In genomic region chrX:39451061-39451460, GRCh38 we compare ENCODE assay signal across 24 cellular contexts.
"Had no signal": no experiment of that assay in that cellular context is flagged by ENCODE, and none has a peak within 500 bp of the region (broad histone marks: within the 10 kb centered on the region; RNA-seq: fewer than 3 reads in every experiment).

No MANE protein-coding gene starts in this region.

- H3K27me3 Mint-ChIP-seq: activated CD4-positive, alpha-beta T cell treated with anti-CD3 and anti-CD28 coated beads for 36 hours; activated naive CD4-positive, alpha-beta T cell treated with anti-CD3 and anti-CD28 coated beads, Interleukin-2, amount 10 ng/mL, durations not matched to agents 7 days and 5 days had no signal

- H3K36me3 Mint-ChIP-seq: activated naive CD4-positive, alpha-beta T cell treated with anti-CD3 and anti-CD28 coated beads, Interleukin-2, amount 10 ng/mL, durations not matched to agents 7 days and 5 days; natural killer cell treated with Interleukin-12 subunit alpha and Interleukin-12 subunit beta and Interleukin-15 and Interleukin-18, amount 100 ng/mL, for 72 hours; stimulated activated naive B cell treated with anti-CD40 and anti-IgM and Interleukin-4, amounts not matched to agents 10 μg/mL and 1 μg/mL and 100 μg/mL, for 72 hours; T-cell had no signal

- H3K27ac Mint-ChIP-seq: activated CD4-positive, alpha-beta T cell treated with anti-CD3 and anti-CD28 coated beads for 36 hours; natural killer cell treated with Interleukin-12 subunit alpha and Interleukin-12 subunit beta and Interleukin-15 and Interleukin-18, amount 100 ng/mL, for 72 hours; T-helper 2 cell treated with Interferon-gamma antibody and Interleukin-4, amounts not matched to agents 5 μg/mL and 100 μg/mL, for 36 hours had no signal

- H3K9me3 Mint-ChIP-seq: activated naive CD4-positive, alpha-beta T cell treated with anti-CD3 and anti-CD28 coated beads, Interleukin-2, amount 10 ng/mL, durations not matched to agents 7 days and 5 days; natural killer cell treated with Interleukin-12 subunit alpha and Interleukin-12 subunit beta and Interleukin-15 and Interleukin-18, amount 100 ng/mL, for 72 hours; T-cell; T-helper 2 cell treated with Interferon-gamma antibody and Interleukin-4, amounts not matched to agents 5 μg/mL and 100 μg/mL, for 36 hours had no signal

- DNase-seq: activated CD4-positive, CD25-positive, alpha-beta regulatory T cell; activated CD8-positive, alpha-beta memory T cell treated with anti-CD3 and anti-CD28 coated beads for 24 hours; activated gamma-delta T cell; dermis blood vessel endothelial cell; effector CD4-positive, alpha-beta T cell; kidney glomerular epithelial cell; left lung; mesendoderm; mucosa of descending colon; nucleus accumbens; stimulated activated CD4-positive, alpha-beta T cell treated with anti-CD3 and anti-CD28 coated beads, Interleukin-1b, Interleukin-23, amount 100 ng/mL, for 48 hours; stimulated activated naive B cell treated with anti-CD40 and anti-IgM and Interleukin-4, amounts not matched to agents 10 μg/mL and 1 μg/mL and 100 μg/mL, for 72 hours; stomach; thyroid gland had no signal

- H3K4me3 Mint-ChIP-seq: activated CD4-positive, alpha-beta T cell treated with anti-CD3 and anti-CD28 coated beads for 36 hours; activated naive CD4-positive, alpha-beta T cell treated with anti-CD3 and anti-CD28 coated beads, Interleukin-2, amount 10 ng/mL, durations not matched to agents 7 days and 5 days; natural killer cell treated with Interleukin-12 subunit alpha and Interleukin-12 subunit beta and Interleukin-15 and Interleukin-18, amount 100 ng/mL, for 72 hours; stimulated activated naive B cell treated with anti-CD40 and anti-IgM and Interleukin-4, amounts not matched to agents 10 μg/mL and 1 μg/mL and 100 μg/mL, for 72 hours; T-helper 2 cell treated with Interferon-gamma antibody and Interleukin-4, amounts not matched to agents 5 μg/mL and 100 μg/mL, for 36 hours had no signal

- H3K9me3 ChIP-seq: left lung, mucosa of descending colon, thyroid gland had no signal

- H3K36me3 ChIP-seq: left lung, right atrium auricular region, stomach, thyroid gland had no signal

- H3K4me3 ChIP-seq: left lung, lung, mucosa of descending colon, right atrium auricular region, smooth muscle cell, stomach, thyroid gland had no signal

- ATAC-seq: activated CD4-positive, alpha-beta T cell treated with anti-CD3 and anti-CD28 coated beads for 36 hours; left lung; mucosa of descending colon; natural killer cell treated with Interleukin-12 subunit alpha and Interleukin-12 subunit beta and Interleukin-15 and Interleukin-18, amount 100 ng/mL, for 72 hours; stimulated activated naive B cell treated with anti-CD40 and anti-IgM and Interleukin-4, amounts not matched to agents 10 μg/mL and 1 μg/mL and 100 μg/mL, for 72 hours had no signal

- H3K9ac ChIP-seq: parathyroid adenoma had no signal

- H3K4me2 ChIP-seq: smooth muscle cell had no signal

- H3K4me1 ChIP-seq: left lung, parathyroid adenoma, right atrium auricular region, stomach, thyroid gland had no signal

- H3K27me3 ChIP-seq: left lung, right atrium auricular region, stomach, thyroid gland had no signal

- H3K27ac ChIP-seq: epithelial cell of prostate, left lung, parathyroid adenoma, right atrium auricular region, stomach, thyroid gland had no signal
